In the genomic region with DNA sequence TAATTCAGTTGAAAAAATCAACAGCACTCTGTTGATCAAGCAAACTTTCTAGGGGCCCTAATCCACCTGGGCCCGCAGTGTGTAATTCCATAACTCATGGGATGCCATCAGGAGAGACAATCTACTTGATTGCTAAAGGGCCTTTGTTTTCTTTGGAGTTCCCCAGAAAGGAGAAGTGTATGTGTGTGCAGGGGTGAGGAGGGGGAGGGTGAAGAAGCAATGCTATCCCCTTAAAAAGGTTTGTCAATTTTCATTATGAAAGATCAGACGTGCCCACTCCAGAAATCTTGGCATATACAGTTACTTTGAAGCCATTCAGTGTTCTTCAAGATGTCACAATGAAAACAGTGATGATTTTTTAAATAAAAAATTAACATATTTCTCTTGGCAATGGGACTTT, we compare ENCODE assay signal across 19 cellular contexts. TPM values are rescaled to one million over a fixed set of nuclear protein-coding genes. Genes with fewer than 3 reads are reported as not detected.
A peak's percentile ranks its signal among the peaks of the same experiment; 100 is the strongest.
DNase-seq lines count a peak whose midpoint lies in the region; TF ChIP-seq lines count a peak whose summit lies in the region.
"Had no signal": no experiment of that assay in that cellular context is flagged by ENCODE, and none has a peak within 500 bp of the region (broad histone marks: within the 10 kb centered on the region; RNA-seq: fewer than 3 reads in every experiment).

No MANE protein-coding gene starts in this region.

- no TSS peak for BruUV-seq in PC-9 (replicated peaks; lab: Mats Ljungman, UMichigan)

- H3K4me1 ChIP-seq in DOHH2 (ENCODE audit: control insufficient read depth, low read length) (peaks cover 45% of the 10 kb centered on the region), PC-9 (replicated peaks; ENCODE audit: insufficient read depth) (peaks cover 5% of the 10 kb centered on the region)

- no peak overlapping the region for H3K4me3 ChIP-seq in DOHH2 (ENCODE audit: low read length)
- no peak overlapping the region for H3K4me3 ChIP-seq in brain microvascular endothelial cell (ENCODE audit: low read depth, low read length)
- no peak overlapping the region for H3K4me3 ChIP-seq in PC-9
- H3K4me3 ChIP-seq: tibial artery had no signal

- POLR2A ChIA-PET in PC-9 (lab: Charles Lee; ENCODE audit: unreplicated experiment), result no interaction called here

- H3K27ac Mint-ChIP-seq in immature natural killer cell, result peak overlapping the region; percentile 70 to 87 (median 78)
- H3K27ac Mint-ChIP-seq: activated naive CD4-positive, alpha-beta T cell treated with anti-CD3 and anti-CD28 coated beads, Interleukin-2, amount 10 ng/mL, durations not matched to agents 7 days and 5 days; nephron progenitor cell; progenitor cell of endocrine pancreas had no signal

- H3K4me3 Mint-ChIP-seq in immature natural killer cell, result peak overlapping the region; percentile 34 to 71 (median 58)
- H3K4me3 Mint-ChIP-seq: activated naive CD4-positive, alpha-beta T cell treated with anti-CD3 and anti-CD28 coated beads, Interleukin-2, amount 10 ng/mL, durations not matched to agents 7 days and 5 days had no signal

- H3K9me3 Mint-ChIP-seq in immature natural killer cell, result no peaks in the 10 kb centered on the region
- H3K9me3 Mint-ChIP-seq: activated naive CD4-positive, alpha-beta T cell treated with anti-CD3 and anti-CD28 coated beads, Interleukin-2, amount 10 ng/mL, durations not matched to agents 7 days and 5 days had no signal

- peaks cover 4 to 27% (median 9%) of the 10 kb centered on the region in 3 donors for H3K36me3 Mint-ChIP-seq in immature natural killer cell

- no peak overlapping the region for H3K27ac ChIP-seq in DOHH2 (ENCODE audit: low read depth, low read length)
- H3K27ac ChIP-seq in brain microvascular endothelial cell, result no peak overlapping the region
- no peak overlapping the region for H3K27ac ChIP-seq in PC-9
- H3K27ac ChIP-seq: KMS-11 had no signal

- peak overlapping the region; percentile 13 for H3K4me2 ChIP-seq in DOHH2 (ENCODE audit: low read length)
- H3K4me2 ChIP-seq in PC-9, result no peak overlapping the region
- H3K4me2 ChIP-seq: KMS-11 had no signal

- H4K20me1 ChIP-seq in DOHH2 (ENCODE audit: control insufficient read depth, insufficient read depth, low read depth, low read length), result no peaks in the 10 kb centered on the region
- H4K20me1 ChIP-seq in PC-9 (ENCODE audit: insufficient read depth), result no peaks in the 10 kb centered on the region

- DNase-seq in CD1c-positive myeloid dendritic cell (ENCODE audit: extremely low spot score), result peak; percentile 64
- peak; percentile 50 for DNase-seq in OCI-M1 (lab: John Stamatoyannopoulos, UW)
- DNase-seq in immature natural killer cell, result no peak
- DNase-seq in brain microvascular endothelial cell, result no peak
- no peak for DNase-seq in PC-9
- DNase-seq in stimulated activated CD4-positive, alpha-beta T cell treated with anti-CD3 and anti-CD28 coated beads, Interleukin-4, amount 100 ng/mL, for 24 hours, result no peak
- DNase-seq in posterior vena cava (ENCODE audit: low spot score), result no peak
- DNase-seq: activated naive CD4-positive, alpha-beta T cell treated with anti-CD3 and anti-CD28 coated beads, Interleukin-2, amount 10 ng/mL, durations not matched to agents 7 days and 5 days; mesenchymal stem cell; NCI-H2107; NCI-H510A; nephron progenitor cell; NK-92 treated with Interleukin-12 subunit alpha and Interleukin-12 subunit beta, amount 100 ng/mL, for 24 hours; stimulated activated CD4-positive, alpha-beta T cell treated with anti-CD3 and anti-CD28 coated beads, Interleukin-1b, Interleukin-23, amount 100 ng/mL, for 48 hours; stimulated activated naive CD4-positive, alpha-beta T cell treated with Interleukin-2 at 50 U/mL for 16 hours; tibial artery had no signal

- H3K27me3 Mint-ChIP-seq in immature natural killer cell (ENCODE audit: low read depth in 3 of 3), result peaks cover 6 to 7% (median 7%) of the 10 kb centered on the region in 3 donors
- H3K27me3 Mint-ChIP-seq: activated naive CD4-positive, alpha-beta T cell treated with anti-CD3 and anti-CD28 coated beads, Interleukin-2, amount 10 ng/mL, durations not matched to agents 7 days and 5 days; progenitor cell of endocrine pancreas had no signal

- H3F3A ChIP-seq in DOHH2 (ENCODE audit: control insufficient read depth, insufficient read depth) (no peaks in the 10 kb centered on the region; the same call in 1 of the 2 replicates), PC-9 (ENCODE audit: insufficient read depth, low read depth) (no peaks in the 10 kb centered on the region)

- TF ChIP-seq CTCF in DOHH2 (IDR thresholded peaks at IDR 0.05; ENCODE audit: low read depth, low read length, poor library complexity, severe bottlenecking) (no peak), brain microvascular endothelial cell (IDR thresholded peaks at IDR 0.05; ENCODE audit: low read depth, low read length, missing control alignments) (no peak), PC-9 (conservative IDR thresholded peaks at IDR 0.05) (no peak)

- no peaks in the 10 kb centered on the region for H3K9me3 ChIP-seq in DOHH2 (ENCODE audit: control insufficient read depth, insufficient read depth, low read length)
- no peaks in the 10 kb centered on the region for H3K9me3 ChIP-seq in PC-9 (ENCODE audit: insufficient read depth, low read depth)
- H3K9me3 ChIP-seq: tibial artery had no signal

- H3K79me2 ChIP-seq in DOHH2 (ENCODE audit: control insufficient read depth, low read length) (peaks cover 97% of the 10 kb centered on the region), PC-9 (ENCODE audit: low read depth) (peaks cover 15% of the 10 kb centered on the region; the same call in 1 of the 2 replicates)

- H2AFZ ChIP-seq in PC-9, result no peak overlapping the region

- H3K9me2 ChIP-seq in DOHH2 (replicated peaks; ENCODE audit: control insufficient read depth, low read length), result no peaks in the 10 kb centered on the region
- H3K9me2 ChIP-seq in PC-9 (ENCODE audit: insufficient read depth), result no peaks in the 10 kb centered on the region

- CTCF ChIA-PET in PC-9 (lab: Charles Lee), result no interaction called here

- intact Hi-C loops in PC-9 (cut with micrococcal nuclease; ENCODE audit: unreplicated experiment) (no loop called here), posterior vena cava (cut with DNase I) (no loop called here)

- peaks cover 90 to 96% of the 10 kb centered on the region in 2 donors for H3K4me1 Mint-ChIP-seq in immature natural killer cell

- in situ Hi-C loops in brain microvascular endothelial cell (cut with HindIII; ENCODE audit: low pct_ligation_motif_present, low sequenced_read_pairs), result no loop called here

- H3K36me3 ChIP-seq in DOHH2 (ENCODE audit: control insufficient read depth, low read length) (peaks cover 47% of the 10 kb centered on the region), brain microvascular endothelial cell (replicated peaks) (no peaks in the 10 kb centered on the region), PC-9 (ENCODE audit: low read depth) (no peaks in the 10 kb centered on the region)
- H3K36me3 ChIP-seq: tibial artery had no signal

- H3K27me3 ChIP-seq in DOHH2 (ENCODE audit: control insufficient read depth, low read length), result no peaks in the 10 kb centered on the region
- no peaks in the 10 kb centered on the region for H3K27me3 ChIP-seq in brain microvascular endothelial cell (replicated peaks)
- no peaks in the 10 kb centered on the region for H3K27me3 ChIP-seq in PC-9 (ENCODE audit: insufficient read depth, low read depth)
- H3K27me3 ChIP-seq: tibial artery had no signal

RNA-seq across cellular contexts. Expression of a gene that starts 6.2 kb away (rescaled TPM):
- polyA plus RNA-seq in immature natural killer cell, result 100 to 1,000 TPM in 2 of 3 donors, 10 to 100 TPM in 1; 93.9 to 150 (median 113) TPM
- total RNA-seq in PC-9 (2021), result 15.8 and 17.6 TPM in 2 replicates
- total RNA-seq in posterior vena cava, result 10 to 100 TPM; 20.4 to 27.4 TPM

Comparison
In these comparisons a context has a peak if more than half of its experiments do, and no peak if none do; other contexts are left out.
1. DNase-seq: peak in CD1c-positive myeloid dendritic cell (single experiment) and OCI-M1 (single experiment); none in immature natural killer cell (0 of 3), brain microvascular endothelial cell (single experiment), PC-9 (0 of 2), stimulated activated CD4-positive, alpha-beta T cell treated with anti-CD3 and anti-CD28 coated beads, Interleukin-4, amount 100 ng/mL, for 24 hours (single experiment) and posterior vena cava (single experiment).